1 cellular context compared by ENCODE assay signal in the genomic region with DNA sequence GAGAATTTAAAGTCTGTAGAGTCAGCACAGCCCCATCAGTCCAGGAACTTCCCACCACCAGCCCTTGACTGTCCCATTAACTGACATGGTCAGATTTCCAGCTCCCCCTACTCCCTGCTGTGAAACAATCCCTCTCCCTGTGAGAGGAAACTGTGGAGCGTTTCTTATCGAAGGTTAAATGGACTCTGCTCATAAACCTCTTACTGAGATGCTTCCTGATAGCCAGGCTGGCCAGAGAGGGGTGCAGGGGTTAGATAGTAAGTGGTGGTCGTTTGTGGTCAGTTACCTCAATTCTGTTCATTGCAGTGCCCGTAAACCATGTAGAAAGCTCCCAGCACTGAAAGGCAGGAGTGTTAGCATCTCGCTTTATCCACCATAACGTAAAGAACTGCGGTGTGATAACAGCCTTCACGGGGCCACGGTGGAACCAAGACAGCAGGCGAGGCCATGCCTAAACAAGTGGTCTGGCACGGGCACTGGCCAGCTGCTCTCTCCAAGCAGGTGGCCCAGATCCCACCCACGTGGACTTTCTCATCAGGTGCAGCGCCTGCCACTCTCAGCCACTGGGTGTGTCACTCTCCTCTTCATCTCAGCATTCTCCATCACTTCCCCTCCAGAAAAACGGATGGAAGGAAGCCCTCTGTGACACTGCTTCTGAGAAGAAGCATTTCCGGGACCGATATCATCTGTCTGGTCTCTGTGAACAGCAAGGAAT.
TF ChIP-seq lines count a peak whose summit lies in the region.

No MANE protein-coding gene starts in this region.

TF ChIP-seq in K562, 482 proteins besides CTCF, POLR2A, EP300 and RAD21 (continued from another document):
- peak; percentile 52; the same call in 1 of the 2 replicates for TF ChIP-seq MGA (IDR thresholded peaks at IDR 0.05)
- peak; percentile 19; the same call in 1 of the 2 replicates for TF ChIP-seq ELF4 (CRISPR knock-in tag; IDR thresholded peaks at IDR 0.05)
- TF ChIP-seq TCF3 (CRISPR knock-in tag; IDR thresholded peaks at IDR 0.05): peak; percentile 86
- peak; percentile 56; the same call in 1 of the 2 replicates for TF ChIP-seq DPF2 (IDR thresholded peaks at IDR 0.05)
- TF ChIP-seq SRSF9 (IDR thresholded peaks at IDR 0.05; ENCODE audit: borderline replicate concordance, low read depth, low read length): no peak
- TF ChIP-seq, protein P1, sequence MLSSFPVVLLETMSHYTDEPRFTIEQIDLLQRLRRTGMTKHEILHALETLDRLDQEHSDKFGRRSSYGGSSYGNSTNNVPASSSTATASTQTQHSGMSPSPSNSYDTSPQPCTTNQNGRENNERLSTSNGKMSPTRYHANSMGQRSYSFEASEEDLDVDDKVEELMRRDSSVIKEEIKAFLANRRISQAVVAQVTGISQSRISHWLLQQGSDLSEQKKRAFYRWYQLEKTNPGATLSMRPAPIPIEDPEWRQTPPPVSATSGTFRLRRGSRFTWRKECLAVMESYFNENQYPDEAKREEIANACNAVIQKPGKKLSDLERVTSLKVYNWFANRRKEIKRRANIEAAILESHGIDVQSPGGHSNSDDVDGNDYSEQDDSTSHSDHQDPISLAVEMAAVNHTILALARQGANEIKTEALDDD (IDR thresholded peaks at IDR 0.05): peak; percentile 84
- TF ChIP-seq L3MBTL2 (IDR thresholded peaks at IDR 0.05): peak; percentile 73
- TF ChIP-seq ZNF398 (CRISPR knock-in tag; IDR thresholded peaks at IDR 0.05): no peak
- no peak for TF ChIP-seq KLF13 (tag; IDR thresholded peaks at IDR 0.05; ENCODE audit: borderline replicate concordance, low read depth)
- TF ChIP-seq CCNT2 (IDR thresholded peaks at IDR 0.05; ENCODE audit: borderline replicate concordance, extremely low read depth, insufficient read length, low read depth, low read length): peak; percentile 47
- peak; percentile 95 for TF ChIP-seq ZNF766 (CRISPR knock-in tag; conservative IDR thresholded peaks at IDR 0.05)
- TF ChIP-seq SMARCA4 (IDR thresholded peaks at IDR 0.05): peak; percentile 60; the same call in 1 of the 2 replicates
- TF ChIP-seq ZFP1 (CRISPR knock-in tag; IDR thresholded peaks at IDR 0.05): no peak
- peak; percentile 6; the same call in 1 of the 2 replicates for TF ChIP-seq CREM (IDR thresholded peaks at IDR 0.05; ENCODE audit: low read depth)
- TF ChIP-seq, protein P2, sequence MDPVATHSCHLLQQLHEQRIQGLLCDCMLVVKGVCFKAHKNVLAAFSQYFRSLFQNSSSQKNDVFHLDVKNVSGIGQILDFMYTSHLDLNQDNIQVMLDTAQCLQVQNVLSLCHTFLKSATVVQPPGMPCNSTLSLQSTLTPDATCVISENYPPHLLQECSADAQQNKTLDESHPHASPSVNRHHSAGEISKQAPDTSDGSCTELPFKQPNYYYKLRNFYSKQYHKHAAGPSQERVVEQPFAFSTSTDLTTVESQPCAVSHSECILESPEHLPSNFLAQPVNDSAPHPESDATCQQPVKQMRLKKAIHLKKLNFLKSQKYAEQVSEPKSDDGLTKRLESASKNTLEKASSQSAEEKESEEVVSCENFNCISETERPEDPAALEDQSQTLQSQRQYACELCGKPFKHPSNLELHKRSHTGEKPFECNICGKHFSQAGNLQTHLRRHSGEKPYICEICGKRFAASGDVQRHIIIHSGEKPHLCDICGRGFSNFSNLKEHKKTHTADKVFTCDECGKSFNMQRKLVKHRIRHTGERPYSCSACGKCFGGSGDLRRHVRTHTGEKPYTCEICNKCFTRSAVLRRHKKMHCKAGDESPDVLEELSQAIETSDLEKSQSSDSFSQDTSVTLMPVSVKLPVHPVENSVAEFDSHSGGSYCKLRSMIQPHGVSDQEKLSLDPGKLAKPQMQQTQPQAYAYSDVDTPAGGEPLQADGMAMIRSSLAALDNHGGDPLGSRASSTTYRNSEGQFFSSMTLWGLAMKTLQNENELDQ (CRISPR knock-in tag; IDR thresholded peaks at IDR 0.05; ENCODE audit: borderline replicate concordance): no peak
- TF ChIP-seq CHD1 (IDR thresholded peaks at IDR 0.05; ENCODE audit: low read length): no peak
- TF ChIP-seq BRD4 (IDR thresholded peaks at IDR 0.05): no peak
- TF ChIP-seq HDAC2 (IDR thresholded peaks at IDR 0.05): no peak
- TF ChIP-seq, protein P3, sequence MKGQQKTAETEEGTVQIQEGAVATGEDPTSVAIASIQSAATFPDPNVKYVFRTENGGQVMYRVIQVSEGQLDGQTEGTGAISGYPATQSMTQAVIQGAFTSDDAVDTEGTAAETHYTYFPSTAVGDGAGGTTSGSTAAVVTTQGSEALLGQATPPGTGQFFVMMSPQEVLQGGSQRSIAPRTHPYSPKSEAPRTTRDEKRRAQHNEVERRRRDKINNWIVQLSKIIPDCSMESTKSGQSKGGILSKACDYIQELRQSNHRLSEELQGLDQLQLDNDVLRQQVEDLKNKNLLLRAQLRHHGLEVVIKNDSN (CRISPR knock-in tag; IDR thresholded peaks at IDR 0.05): peak; percentile 51; the same call in 1 of the 2 replicates
- peak; percentile 84 for TF ChIP-seq KLF16 (IDR thresholded peaks at IDR 0.05)
- TF ChIP-seq NCOR1 (IDR thresholded peaks at IDR 0.05): peak; percentile 72; the same call in 1 of the 2 replicates
- TF ChIP-seq CXXC5 (CRISPR knock-in tag; IDR thresholded peaks at IDR 0.05): no peak
- TF ChIP-seq, protein P4, sequence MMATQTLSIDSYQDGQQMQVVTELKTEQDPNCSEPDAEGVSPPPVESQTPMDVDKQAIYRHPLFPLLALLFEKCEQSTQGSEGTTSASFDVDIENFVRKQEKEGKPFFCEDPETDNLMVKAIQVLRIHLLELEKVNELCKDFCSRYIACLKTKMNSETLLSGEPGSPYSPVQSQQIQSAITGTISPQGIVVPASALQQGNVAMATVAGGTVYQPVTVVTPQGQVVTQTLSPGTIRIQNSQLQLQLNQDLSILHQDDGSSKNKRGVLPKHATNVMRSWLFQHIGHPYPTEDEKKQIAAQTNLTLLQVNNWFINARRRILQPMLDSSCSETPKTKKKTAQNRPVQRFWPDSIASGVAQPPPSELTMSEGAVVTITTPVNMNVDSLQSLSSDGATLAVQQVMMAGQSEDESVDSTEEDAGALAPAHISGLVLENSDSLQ (IDR thresholded peaks at IDR 0.05): peak; percentile 38
- no peak for TF ChIP-seq YY1 (IDR thresholded peaks at IDR 0.05; ENCODE audit: borderline replicate concordance in 1 of 3, control insufficient read depth in 1 of 3, extremely low read depth in 1 of 3, insufficient read depth in 3 of 3, insufficient read length in 1 of 3, insufficient replicate concordance in 2 of 3, low read depth in 1 of 3, low read length in 2 of 3)
- peak; percentile 33; the same call in 1 of the 2 replicates for TF ChIP-seq NFIC (IDR thresholded peaks at IDR 0.05)
